In the genomic region with DNA sequence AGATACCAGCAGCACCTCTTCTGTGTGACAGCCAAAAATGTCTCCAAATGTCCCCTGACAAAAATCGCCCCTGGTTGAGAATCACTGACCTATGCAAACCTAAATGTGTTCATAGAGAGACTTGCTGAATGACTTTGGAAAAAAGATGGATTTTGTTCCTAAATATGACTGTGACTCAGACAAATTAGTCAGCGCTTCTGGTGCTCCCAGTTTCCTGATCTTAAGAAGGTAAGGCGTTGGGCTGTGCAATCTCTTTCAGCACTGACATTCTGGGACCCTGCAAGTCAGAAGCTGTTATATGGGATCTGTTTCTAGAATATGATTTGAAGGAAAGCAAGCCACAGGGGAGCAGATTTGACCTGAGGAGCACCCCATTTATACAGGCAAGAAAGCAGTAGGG, we compare ENCODE assay signal across 20 cellular contexts.
DNase-seq lines count a peak whose midpoint lies in the region; ATAC-seq, FAIRE-seq and TF ChIP-seq lines count a peak whose summit lies in the region.
"Had no signal": no experiment of that assay in that cellular context is flagged by ENCODE, and none has a peak within 500 bp of the region (broad histone marks: within the 10 kb centered on the region; RNA-seq: fewer than 3 reads in every experiment).

No MANE protein-coding gene starts in this region.

- H3K4me1 ChIP-seq in RWPE2 (ENCODE audit: insufficient read depth, poor library complexity, severe bottlenecking) (peaks cover 5% of the 10 kb centered on the region), endothelial cell of umbilical vein (ENCODE audit: control insufficient read depth, extremely low read depth, insufficient read depth, low read length) (no peaks in the 10 kb centered on the region)

- no peak overlapping the region for H3K27ac ChIP-seq in RWPE2 (ENCODE audit: poor library complexity, severe bottlenecking)
- H3K27ac ChIP-seq in endothelial cell of umbilical vein (ENCODE audit: insufficient read depth, low read depth, low read length), result no peak overlapping the region

- H3K79me2 ChIP-seq in endothelial cell of umbilical vein (ENCODE audit: control insufficient read depth, insufficient read depth, low read length), result no peaks in the 10 kb centered on the region

- no peaks in the 10 kb centered on the region for H3K27me3 ChIP-seq in RWPE2 (ENCODE audit: insufficient read depth, poor library complexity, severe bottlenecking)
- no peaks in the 10 kb centered on the region for H3K27me3 ChIP-seq in endothelial cell of umbilical vein (ENCODE audit: control insufficient read depth in 2 of 2, insufficient read depth in 2 of 2, low read length in 2 of 2)
- H3K27me3 ChIP-seq: MG63 had no signal

- no peak overlapping the region for H3K4me2 ChIP-seq in endothelial cell of umbilical vein (ENCODE audit: insufficient read depth, low read length)

- H3K9ac ChIP-seq in endothelial cell of umbilical vein (replicated peaks; ENCODE audit: extremely low read depth, insufficient read depth, low read length), result no peak overlapping the region

- POLR2A ChIA-PET in endothelial cell of umbilical vein (lab: Charles Lee), result no interaction called here

- no peak for TF ChIP-seq POLR2A in endothelial cell of umbilical vein (IDR thresholded peaks at IDR 0.05; ENCODE audit: low read depth, low read length)

- ATAC-seq in RWPE2 (ENCODE audit: low read depth), result peak; percentile 61; the same call in 2 of the 3 replicates
- ATAC-seq: HCT116, K562 had no signal

- H4K20me1 ChIP-seq in endothelial cell of umbilical vein (replicated peaks; ENCODE audit: control insufficient read depth, extremely low read depth, insufficient read depth, low read length), result no peaks in the 10 kb centered on the region

- intact Hi-C loops in endothelial cell of umbilical vein (cut with micrococcal nuclease), result no loop called here

- H3K9me1 ChIP-seq in endothelial cell of umbilical vein (replicated peaks; ENCODE audit: control insufficient read depth, extremely low read depth, insufficient read depth, low read length), result no peaks in the 10 kb centered on the region

- CTCF ChIA-PET in endothelial cell of umbilical vein (lab: Charles Lee), result no interaction called here

- H3K4me3 ChIP-seq in RWPE2 (ENCODE audit: severe bottlenecking), result no peak overlapping the region
- H3K4me3 ChIP-seq in endothelial cell of umbilical vein (replicated peaks in 1 of 3; ENCODE audit: insufficient read depth in 1 of 3, low read depth in 1 of 3, low read length in 3 of 3), result no peak overlapping the region
- H3K4me3 ChIP-seq: K562, MG63 had no signal

- H3K36me3 ChIP-seq in RWPE2 (ENCODE audit: low read depth) (no peaks in the 10 kb centered on the region), endothelial cell of umbilical vein (ENCODE audit: control insufficient read depth in 2 of 2, extremely low read depth in 1 of 2, insufficient read depth in 2 of 2, low read length in 2 of 2) (no peaks in the 10 kb centered on the region)
- H3K36me3 ChIP-seq: MG63 had no signal

- TF ChIP-seq CTCF in RWPE2 (IDR thresholded peaks at IDR 0.05; ENCODE audit: poor library complexity, severe bottlenecking) (no peak), endothelial cell of umbilical vein (IDR thresholded peaks at IDR 0.05; ENCODE audit: extremely low read depth in 1 of 2, insufficient read depth in 1 of 2, low read depth in 1 of 2, low read length in 2 of 2) (no peak)

- dilution Hi-C loops in endothelial cell of umbilical vein (cut with MboI; ENCODE audit: extremely low pct_ligation_motif_present, low sequenced_read_pairs), result no loop called here

- no peak overlapping the region for H2AFZ ChIP-seq in endothelial cell of umbilical vein (ENCODE audit: low read depth, low read length)

- no peak for FAIRE-seq in endothelial cell of umbilical vein (lab: Jason Lieb, UNC)
- FAIRE-seq: GM12892, GM19239, HTR-8/SVneo, K562 had no signal

- H3K9me3 ChIP-seq in RWPE2 (ENCODE audit: severe bottlenecking), result no peaks in the 10 kb centered on the region
- no peaks in the 10 kb centered on the region for H3K9me3 ChIP-seq in endothelial cell of umbilical vein (replicated peaks; ENCODE audit: control insufficient read depth, insufficient read depth, low read length)
- H3K9me3 ChIP-seq: MG63 had no signal

- DNase-seq in HPDE6-E6E7 (ENCODE audit: extremely low spot score) (peak; percentile 28), RWPE2 (ENCODE audit: low spot score) (no peak), endothelial cell of umbilical vein (ENCODE audit: low read depth, low spot score) (no peak), renal cortical epithelial cell (ENCODE audit: low read depth) (peak; percentile 33), GF-D8 (lab: John Stamatoyannopoulos, UW) (no peak), DMS53 treated with DMSO at 0.1 percent for 48 hours (lab: John Stamatoyannopoulos, UW; ENCODE audit: unreplicated experiment) (no peak), NCI-H1092 treated with DMSO at 0.1 percent for 48 hours (lab: John Stamatoyannopoulos, UW) (no peak)
- DNase-seq: ACHN; CD4-positive, CD25-positive, alpha-beta regulatory T cell; DMS53; MG63; NCI-H1105; NCI-H1694 treated with DMSO at 0.1 percent for 48 hours; NCI-H69; SIG-M5 had no signal

- BruUV-seq in endothelial cell of umbilical vein (replicated peaks; lab: Mats Ljungman, UMichigan), result no TSS peak

TF ChIP-seq in endothelial cell of umbilical vein, 7 proteins besides CTCF, POLR2A, EP300 and RAD21:
- TF ChIP-seq, protein P1, sequence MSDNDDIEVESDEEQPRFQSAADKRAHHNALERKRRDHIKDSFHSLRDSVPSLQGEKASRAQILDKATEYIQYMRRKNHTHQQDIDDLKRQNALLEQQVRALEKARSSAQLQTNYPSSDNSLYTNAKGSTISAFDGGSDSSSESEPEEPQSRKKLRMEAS (IDR thresholded peaks at IDR 0.05; ENCODE audit: insufficient read depth, insufficient read length), result no peak
- TF ChIP-seq FOS (IDR thresholded peaks at IDR 0.05; ENCODE audit: borderline replicate concordance, insufficient read depth, low read length) (peak; percentile 29), JUN (IDR thresholded peaks at IDR 0.05; ENCODE audit: borderline replicate concordance, insufficient read depth, insufficient read length, low read depth) (no peak), EZH2 (IDR thresholded peaks at IDR 0.05; ENCODE audit: borderline replicate concordance, low read depth, low read length, severe bottlenecking) (no peak), MYC (IDR thresholded peaks at IDR 0.05; ENCODE audit: low read depth, low read length) (no peak)

Comparison
In these comparisons a context has a peak if more than half of its experiments do, and no peak if none do; other contexts are left out.
1. DNase-seq: peak in HPDE6-E6E7 (single experiment) and renal cortical epithelial cell (single experiment); none in RWPE2 (single experiment), endothelial cell of umbilical vein (single experiment), GF-D8 (single experiment), DMS53 treated with DMSO at 0.1 percent for 48 hours (single experiment) and NCI-H1092 treated with DMSO at 0.1 percent for 48 hours (single experiment).